ENCODE assay signal across 11 cellular contexts in the genomic region with DNA sequence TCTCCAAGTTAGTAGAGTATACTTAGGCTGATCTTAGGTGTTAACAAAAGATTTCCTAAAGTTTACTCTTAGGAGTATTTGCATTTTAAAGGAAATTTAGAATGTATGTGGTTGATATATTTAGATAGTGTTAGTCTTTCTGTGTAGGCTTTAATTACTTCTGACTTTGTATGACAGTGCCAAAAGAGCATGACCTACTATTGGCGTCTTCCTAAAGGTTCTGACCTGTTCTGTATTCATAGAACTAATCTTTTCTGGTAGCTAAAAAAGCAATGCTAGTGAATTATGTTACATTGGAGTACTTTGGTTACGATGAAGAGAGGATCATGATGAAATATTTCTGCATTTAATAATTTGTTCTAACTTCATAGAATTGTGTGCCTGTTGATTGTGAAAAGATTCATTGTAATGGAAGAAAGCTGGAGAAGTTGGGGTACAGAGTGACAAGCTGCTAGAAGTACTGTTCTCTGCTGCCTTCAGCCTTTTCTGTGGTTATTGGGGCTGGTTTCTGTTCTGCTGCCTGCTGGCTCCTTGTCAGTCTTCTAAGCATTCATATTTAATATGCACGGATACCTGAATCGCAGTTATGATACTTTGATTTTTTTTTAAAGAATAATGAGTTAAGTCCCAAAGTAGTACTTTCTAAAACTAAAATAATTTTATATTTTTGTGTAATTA. TPM values are rescaled to one million over a fixed set of nuclear protein-coding genes. Genes with fewer than 3 reads are reported as not detected.
DNase-seq lines count a peak whose midpoint lies in the region; ATAC-seq and TF ChIP-seq lines count a peak whose summit lies in the region.
"Had no signal": no experiment of that assay in that cellular context is flagged by ENCODE, and none has a peak within 500 bp of the region (broad histone marks: within the 10 kb centered on the region; RNA-seq: fewer than 3 reads in every experiment).

No MANE protein-coding gene starts in this region.

- no peak overlapping the region for H3K4me3 Mint-ChIP-seq in memory B cell

- no peaks in the 10 kb centered on the region for H3K9me3 ChIP-seq in breast epithelium
- H3K9me3 ChIP-seq in gastrocnemius medialis: no peaks in the 10 kb centered on the region
- H3K9me3 ChIP-seq: sigmoid colon had no signal

- peak overlapping the region; percentile 15 for H3K27ac Mint-ChIP-seq in memory B cell

- ATAC-seq in GM18511 (IDR thresholded peaks at IDR 0.05; ENCODE audit: unreplicated experiment) (peak; percentile 80), GM21367 (IDR thresholded peaks at IDR 0.05; ENCODE audit: unreplicated experiment) (peak; percentile 57), HG03354 (IDR thresholded peaks at IDR 0.05; ENCODE audit: poor library complexity, severe bottlenecking, unreplicated experiment) (peak; percentile 74), memory B cell (ENCODE audit: low read depth) (peak; percentile 57), gastrocnemius medialis (no peak)

- DNase-seq in memory B cell (ENCODE audit: low spot score in 2 of 2): no peak
- no peak for DNase-seq in breast epithelium (ENCODE audit: low spot score in 2 of 2)
- no peak for DNase-seq in ecto neural progenitor cell (ENCODE audit: low spot score)
- DNase-seq in gastrocnemius medialis: no peak
- DNase-seq: DMS53, head of caudate nucleus, sigmoid colon had no signal

- H3K36me3 ChIP-seq in breast epithelium: no peaks in the 10 kb centered on the region
- H3K36me3 ChIP-seq in gastrocnemius medialis: peaks cover 0 to 25% of the 10 kb centered on the region in 2 donors

- TF ChIP-seq POLR2A in breast epithelium (IDR thresholded peaks at IDR 0.05) (no peak), gastrocnemius medialis (IDR thresholded peaks at IDR 0.05) (no peak)

- intact Hi-C loops in breast epithelium (cut with DNase I; ENCODE audit: low total_unique reads): no loop called here
- intact Hi-C loops in gastrocnemius medialis (cut with DNase I; ENCODE audit: low total_unique reads): no loop called here

- TF ChIP-seq CTCF in breast epithelium (IDR thresholded peaks at IDR 0.05): no peak
- TF ChIP-seq CTCF in gastrocnemius medialis (IDR thresholded peaks at IDR 0.05 in 4 of 5, conservative IDR thresholded peaks at IDR 0.05 in 1 of 5): no peak

- peaks cover 32% of the 10 kb centered on the region for H3K4me1 Mint-ChIP-seq in memory B cell

- in situ Hi-C loops in gastrocnemius medialis (cut with MboI; ENCODE audit: low sequenced_read_pairs in 4 of 4): no loop called here

- H3K36me3 Mint-ChIP-seq in memory B cell: peaks cover 21% of the 10 kb centered on the region

- no peak overlapping the region for H3K27ac ChIP-seq in breast epithelium
- peak overlapping the region in 2 of 4 donors; percentile 13 to 34 for H3K27ac ChIP-seq in gastrocnemius medialis
- H3K27ac ChIP-seq: coronary artery, sigmoid colon had no signal

- H3K4me3 ChIP-seq in breast epithelium (no peak overlapping the region), gastrocnemius medialis (no peak overlapping the region)
- H3K4me3 ChIP-seq: coronary artery, sigmoid colon had no signal

- no peaks in the 10 kb centered on the region for H3K27me3 Mint-ChIP-seq in memory B cell

- H3K27me3 ChIP-seq in breast epithelium: no peaks in the 10 kb centered on the region
- H3K27me3 ChIP-seq in gastrocnemius medialis: no peaks in the 10 kb centered on the region
- H3K27me3 ChIP-seq: sigmoid colon had no signal

- no peaks in the 10 kb centered on the region for H3K9me3 Mint-ChIP-seq in memory B cell

- H3K4me1 ChIP-seq in breast epithelium (peaks cover 0 to 6% of the 10 kb centered on the region in 2 donors), gastrocnemius medialis (peaks cover 23 to 30% of the 10 kb centered on the region in 2 donors)

RNA-seq across cellular contexts. Expression of a gene that starts 13.2 kb away (rescaled TPM):
- total RNA-seq in breast epithelium: 100 to 1,000 TPM; 124 to 180 (median 142) TPM
- total RNA-seq in gastrocnemius medialis: 10 to 100 TPM; 55.7 to 83.4 (median 69.6) TPM

Comparison
In these comparisons a context has a peak if more than half of its experiments do, and no peak if none do; other contexts are left out.
1. ATAC-seq: peak in GM18511 (single experiment), GM21367 (single experiment), HG03354 (single experiment) and memory B cell (single experiment); none in gastrocnemius medialis (0 of 2).